In the genomic region with DNA sequence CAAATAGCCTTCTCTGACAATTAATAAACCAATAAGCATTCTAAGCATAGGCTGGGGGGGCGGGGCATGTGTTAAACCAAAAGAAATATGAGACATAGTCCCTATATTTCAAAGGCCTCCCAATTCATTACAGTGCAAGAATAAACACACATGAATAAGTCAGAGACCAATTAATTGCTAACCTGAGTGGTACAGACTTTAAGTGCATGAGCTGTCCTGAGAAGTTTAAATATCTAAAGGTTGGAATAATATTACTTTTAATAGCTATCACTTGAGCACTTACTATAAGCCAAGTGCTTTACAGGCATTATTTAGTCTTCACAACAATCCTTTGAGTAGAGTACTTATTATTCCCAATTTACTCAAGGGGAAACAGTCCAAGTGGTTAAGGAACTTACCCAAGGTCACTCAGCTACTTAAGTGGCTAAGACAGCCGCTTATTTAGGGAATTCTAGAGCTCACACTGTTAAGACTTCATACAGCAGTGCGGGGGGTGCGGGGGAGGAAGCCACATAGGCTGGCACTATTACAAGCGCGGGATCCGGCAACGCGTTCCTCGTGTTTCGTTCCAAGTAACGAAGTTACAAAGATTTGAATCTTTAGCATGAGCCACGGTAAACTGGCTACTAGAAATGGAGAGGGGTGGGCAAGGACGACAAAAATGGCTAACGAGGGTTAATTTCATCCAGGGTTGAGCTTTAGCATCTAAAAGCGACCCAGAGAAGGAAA, we compare ENCODE assay signal across 8 cellular contexts. TPM values are rescaled to one million over a fixed set of nuclear protein-coding genes. Genes with fewer than 3 reads are reported as not detected.
DNase-seq lines count a peak whose midpoint lies in the region; ATAC-seq, FAIRE-seq and TF ChIP-seq lines count a peak whose summit lies in the region.

No MANE protein-coding gene starts in this region.

- no peak for TF ChIP-seq POLR2A in body of pancreas (IDR thresholded peaks at IDR 0.05)

- H3K9ac ChIP-seq in DND-41 (ENCODE audit: low read depth, low read length) (peak overlapping the region; percentile 64), MM.1S (ENCODE audit: low read length) (peak overlapping the region; percentile 81; the same call in 1 of the 2 replicates), kidney (ENCODE audit: low read length in 2 of 2) (peak overlapping the region; percentile 32 to 77)

- H3K9me2 ChIP-seq in MM.1S (replicated peaks; ENCODE audit: insufficient read depth, low read length): no peaks in the 10 kb centered on the region

- H3K4me3 ChIP-seq in DND-41 (ENCODE audit: low read depth in 1 of 2, low read length in 2 of 2) (peak overlapping the region; percentile 89 to 91), MM.1S (ENCODE audit: low read length) (peak overlapping the region; percentile 79), kidney (ENCODE audit: low read length in 2 of 2) (peak overlapping the region; percentile 81 to 85), body of pancreas (peak overlapping the region in 1 of 2 donors; percentile 72)

- peaks cover 43% of the 10 kb centered on the region for H3K4me1 ChIP-seq in DND-41 (ENCODE audit: insufficient read depth, low read length)
- no peaks in the 10 kb centered on the region for H3K4me1 ChIP-seq in MM.1S (ENCODE audit: low read length)
- H3K4me1 ChIP-seq in kidney (ENCODE audit: control insufficient read depth in 1 of 2, insufficient read depth in 1 of 2, low read depth in 1 of 2, low read length in 2 of 2): no peaks in the 10 kb centered on the region
- no peaks in the 10 kb centered on the region for H3K4me1 ChIP-seq in body of pancreas

- DNase-seq in DND-41: peak; percentile 28
- DNase-seq in MM.1S: no peak
- peak; percentile 34 for DNase-seq in amniotic epithelial cell (ENCODE audit: low read depth)
- DNase-seq in kidney: no peak
- peak; percentile 28 for DNase-seq in stimulated activated naive CD8-positive, alpha-beta T cell treated with anti-CD3 and anti-CD28 coated beads, Interleukin-15, Interleukin-2, amounts not matched to agents 100 U/mL and 50 U/mL, for 24 hours
- DNase-seq in NOMO-1 (lab: John Stamatoyannopoulos, UW; ENCODE audit: unreplicated experiment in 2 of 2): no peak
- no peak for DNase-seq in body of pancreas
- DNase-seq in mucosa of gallbladder (ENCODE audit: low spot score): no peak

- no peak for FAIRE-seq in kidney (lab: Jason Lieb, UNC)

- H3F3A ChIP-seq in MM.1S (ENCODE audit: insufficient read depth, low read length): no peaks in the 10 kb centered on the region

- H3K36me3 ChIP-seq in DND-41 (ENCODE audit: insufficient read depth, low read length) (peaks cover 10% of the 10 kb centered on the region), MM.1S (replicated peaks; ENCODE audit: insufficient read depth, low read length) (no peaks in the 10 kb centered on the region), kidney (ENCODE audit: control insufficient read depth in 1 of 2, insufficient read depth in 2 of 2, low read length in 2 of 2) (no peaks in the 10 kb centered on the region), body of pancreas (replicated peaks in 1 of 2; ENCODE audit: insufficient read depth in 1 of 2, low read depth in 2 of 2) (no peaks in the 10 kb centered on the region)

- H4K20me1 ChIP-seq in DND-41 (ENCODE audit: insufficient read depth, low read length) (peaks cover 20% of the 10 kb centered on the region; the same call in 1 of the 2 replicates), MM.1S (ENCODE audit: insufficient read depth, low read length) (no peaks in the 10 kb centered on the region)

- peak overlapping the region; percentile 55; the same call in 1 of the 2 replicates for H2AFZ ChIP-seq in DND-41 (ENCODE audit: low read depth, low read length)
- no peak overlapping the region for H2AFZ ChIP-seq in MM.1S (ENCODE audit: low read length)

- peaks cover 69% of the 10 kb centered on the region for H3K79me2 ChIP-seq in DND-41 (ENCODE audit: insufficient read depth, low read length)
- H3K79me2 ChIP-seq in MM.1S (ENCODE audit: low read length): peaks cover 63% of the 10 kb centered on the region

- ATAC-seq in DND-41 (ENCODE audit: insufficient read depth, low read depth): no peak
- no peak for ATAC-seq in stimulated activated naive CD8-positive, alpha-beta T cell treated with anti-CD3 and anti-CD28 coated beads, Interleukin-15, Interleukin-2, amounts not matched to agents 100 U/mL and 50 U/mL, for 24 hours
- no peak for ATAC-seq in body of pancreas

- intact Hi-C loops in kidney (cut with DNase I): no loop called here
- intact Hi-C loops in body of pancreas (cut with DNase I): no loop called here

- H3K27me3 ChIP-seq in DND-41 (ENCODE audit: insufficient read depth, low read length, poor library complexity) (no peaks in the 10 kb centered on the region), MM.1S (replicated peaks; ENCODE audit: insufficient read depth, low read length) (no peaks in the 10 kb centered on the region), body of pancreas (no peaks in the 10 kb centered on the region)

- H3K4me2 ChIP-seq in DND-41 (ENCODE audit: insufficient read depth, low read length) (peak overlapping the region; percentile 85), MM.1S (ENCODE audit: low read depth, low read length) (peak overlapping the region; percentile 64)

- TF ChIP-seq CTCF in DND-41 (IDR thresholded peaks at IDR 0.05; ENCODE audit: borderline replicate concordance, extremely low read depth, low read length, poor library complexity, severe bottlenecking) (no peak), MM.1S (IDR thresholded peaks at IDR 0.05; ENCODE audit: low read length) (no peak), kidney (IDR thresholded peaks at IDR 0.05; ENCODE audit: borderline replicate concordance, extremely low read depth, insufficient read depth) (no peak), body of pancreas (IDR thresholded peaks at IDR 0.05) (no peak)

- WGBS in body of pancreas, 2 donors: 7 to 8% methylated on average over 12 to 16 of the region's 16 CpGs

- H3K27ac ChIP-seq in DND-41 (ENCODE audit: low read length): peak overlapping the region; percentile 97
- H3K27ac ChIP-seq in MM.1S (ENCODE audit: low read length): no peak overlapping the region
- H3K27ac ChIP-seq in kidney (ENCODE audit: low read depth in 2 of 2, low read length in 2 of 2): peak overlapping the region in 1 of 2 donors; percentile 88
- H3K27ac ChIP-seq in body of pancreas: peak overlapping the region in 1 of 4 donors; percentile 81

- no peaks in the 10 kb centered on the region for H3K9me3 ChIP-seq in DND-41 (ENCODE audit: insufficient read depth, low read length, severe bottlenecking)
- no peaks in the 10 kb centered on the region for H3K9me3 ChIP-seq in MM.1S (replicated peaks; ENCODE audit: insufficient read depth, low read length)
- no peaks in the 10 kb centered on the region for H3K9me3 ChIP-seq in kidney (ENCODE audit: control insufficient read depth in 1 of 2, low read length in 2 of 2)
- H3K9me3 ChIP-seq in body of pancreas: no peaks in the 10 kb centered on the region

RNA-seq across cellular contexts. Expression of a gene that starts 1.4 kb away (rescaled TPM):
- total RNA-seq in kidney (66.6 TPM), body of pancreas (10 to 100 TPM; 53.7 to 77.5 TPM), mucosa of gallbladder (63.8 TPM)
- 18.8 TPM for polyA plus RNA-seq in kidney (ENCODE audit: insufficient read depth, low read depth, low replicate concordance)

Comparison
In these comparisons a context has a peak if more than half of its experiments do, and no peak if none do; other contexts are left out.
1. DNase-seq: peak in DND-41 (single experiment), amniotic epithelial cell (single experiment) and stimulated activated naive CD8-positive, alpha-beta T cell treated with anti-CD3 and anti-CD28 coated beads, Interleukin-15, Interleukin-2, amounts not matched to agents 100 U/mL and 50 U/mL, for 24 hours (single experiment); none in MM.1S (single experiment), kidney (single experiment), NOMO-1 (0 of 2), body of pancreas (0 of 4) and mucosa of gallbladder (single experiment).
2. Peak in every context shown above with its lines, with median percentiles within 50 percentile points of each other: H3K9ac ChIP-seq.